In genomic region chr1:67701876-67702275, GRCh38 we compare ENCODE assay signal across 19 cellular contexts. TPM values are rescaled to one million over a fixed set of nuclear protein-coding genes. Genes with fewer than 3 reads are reported as not detected.
DNase-seq lines count a peak whose midpoint lies in the region; ATAC-seq, FAIRE-seq and TF ChIP-seq lines count a peak whose summit lies in the region.
"Had no signal": no experiment of that assay in that cellular context is flagged by ENCODE, and none has a peak within 500 bp of the region (broad histone marks: within the 10 kb centered on the region; RNA-seq: fewer than 3 reads in every experiment).

No MANE protein-coding gene starts in this region.

- H2BK20ac ChIP-seq in IMR-90 (ENCODE audit: low read depth, low read length), result no peak overlapping the region

- H3K9ac ChIP-seq in HCT116 (ENCODE audit: low read length) (peak overlapping the region; percentile 47; the same call in 1 of the 2 replicates), IMR-90 (ENCODE audit: low read depth, low read length) (no peak overlapping the region), K562 (ENCODE audit: insufficient read depth in 1 of 2, low read depth in 2 of 2, low read length in 2 of 2) (no peak overlapping the region), trophoblast cell (ENCODE audit: low read length) (no peak overlapping the region)
- H3K9ac ChIP-seq: BLaER1 had no signal

- TF ChIP-seq RAD21 in HCT116 (IDR thresholded peaks at IDR 0.05; ENCODE audit: low read depth), result no peak
- TF ChIP-seq RAD21 in IMR-90 (IDR thresholded peaks at IDR 0.05; ENCODE audit: low read length), result no peak
- no peak for TF ChIP-seq RAD21 in K562 (CRISPR knock-in tag; conservative IDR thresholded peaks at IDR 0.05 in 1 of 2, IDR thresholded peaks at IDR 0.05 in 1 of 2)

- H3K79me2 ChIP-seq in HCT116 (ENCODE audit: insufficient read depth, low read length) (no peaks in the 10 kb centered on the region), K562 (ENCODE audit: control insufficient read depth, insufficient read depth, low read length) (no peaks in the 10 kb centered on the region), trophoblast cell (ENCODE audit: control insufficient read depth, insufficient read depth, low read length, poor library complexity) (no peaks in the 10 kb centered on the region)

- H3K9me2 ChIP-seq in HCT116 (ENCODE audit: insufficient read depth), result no peaks in the 10 kb centered on the region

- no peak overlapping the region for H4K91ac ChIP-seq in IMR-90 (ENCODE audit: insufficient read depth, low read depth, low read length)
- no peak overlapping the region for H4K91ac ChIP-seq in trophoblast cell (ENCODE audit: low read depth, low read length)

- H2AK5ac ChIP-seq in IMR-90 (ENCODE audit: low read depth, low read length) (no peak overlapping the region), trophoblast cell (ENCODE audit: low read length) (peak overlapping the region; percentile 35)

- H3K79me1 ChIP-seq in IMR-90 (ENCODE audit: low read depth in 1 of 2, low read length in 2 of 2) (peaks cover 15 to 41% of the 10 kb centered on the region in 2 experiments), trophoblast cell (ENCODE audit: low read length) (peaks cover 10% of the 10 kb centered on the region)

- H3K27ac ChIP-seq in HCT116 (ENCODE audit: low read depth, low read length) (no peak overlapping the region), IMR-90 (ENCODE audit: insufficient read depth, low read length) (no peak overlapping the region), K562 (ENCODE audit: extremely low read depth, low read depth, low read length) (no peak overlapping the region), trophoblast cell (ENCODE audit: low read depth, low read length) (no peak overlapping the region)
- H3K27ac ChIP-seq: BLaER1, C4-2B had no signal

- intact Hi-C loops in HCT116 (cut with micrococcal nuclease), result no loop called here
- intact Hi-C loops in IMR-90 (cut with micrococcal nuclease), result no loop called here
- intact Hi-C loops in K562 (cut with micrococcal nuclease), result no loop called here

- peak overlapping the region; percentile 92 for H2BK12ac ChIP-seq in trophoblast cell (ENCODE audit: low read length)

- H2BK120ac ChIP-seq in IMR-90 (ENCODE audit: low read depth, low read length), result no peak overlapping the region
- peak overlapping the region; percentile 31 for H2BK120ac ChIP-seq in trophoblast cell (ENCODE audit: insufficient read depth, low read length, poor library complexity)

- no peak for TF ChIP-seq CTCF in HCT116 (IDR thresholded peaks at IDR 0.05 in 2 of 3, conservative IDR thresholded peaks at IDR 0.05 in 1 of 3; ENCODE audit: borderline replicate concordance in 1 of 3, insufficient read depth in 1 of 3, low read depth in 2 of 3, low read length in 2 of 3)
- TF ChIP-seq CTCF in IMR-90 (conservative IDR thresholded peaks at IDR 0.05; ENCODE audit: low read depth, low read length), result no peak
- no peak for TF ChIP-seq CTCF in K562 (IDR thresholded peaks at IDR 0.05 in 2 of 3, conservative IDR thresholded peaks at IDR 0.05 in 1 of 3; ENCODE audit: insufficient read depth in 2 of 3, low read depth in 1 of 3, low read length in 3 of 3)

- H3K36me3 ChIP-seq in HCT116 (ENCODE audit: control insufficient read depth in 1 of 2, insufficient read depth in 2 of 2, low read length in 2 of 2), result no peaks in the 10 kb centered on the region
- peaks cover 14% of the 10 kb centered on the region for H3K36me3 ChIP-seq in IMR-90 (ENCODE audit: control insufficient read depth, insufficient read depth, low read length)
- H3K36me3 ChIP-seq in K562 (ENCODE audit: control insufficient read depth, insufficient read depth, low read length), result no peaks in the 10 kb centered on the region
- H3K36me3 ChIP-seq in trophoblast cell (ENCODE audit: control insufficient read depth in 1 of 2, insufficient read depth in 2 of 2, low read length in 2 of 2), result peaks cover 2% of the 10 kb centered on the region in 2 experiments
- no peaks in the 10 kb centered on the region for H3K36me3 ChIP-seq in H7 (replicated peaks; ENCODE audit: control insufficient read depth, insufficient read depth, low read length)

- H3K4ac ChIP-seq in IMR-90 (ENCODE audit: low read depth, low read length) (no peak overlapping the region), trophoblast cell (ENCODE audit: low read depth, low read length) (no peak overlapping the region)

- dilution Hi-C loops in IMR-90 (cut with HindIII; ENCODE audit: low sequenced_read_pairs, unreplicated experiment), result no loop called here

- H3K56ac ChIP-seq in IMR-90 (ENCODE audit: extremely low read depth, insufficient read depth, low read length), result no peak overlapping the region

- DNase-seq in HCT116 (ENCODE audit: low read depth, low spot score) (no peak), IMR-90 (no peak), K562 (ENCODE audit: extremely low read depth in 1 of 4, low spot score in 3 of 4) (no peak), trophoblast cell (no peak), HPDE6-E6E7 (ENCODE audit: extremely low spot score) (no peak), LoVo (ENCODE audit: low spot score) (no peak), H7 (no peak)
- DNase-seq: Caco-2; CD4-positive, CD25-positive, alpha-beta regulatory T cell; CD8-positive, alpha-beta T cell; DMS153; DND-41; GOT3; HCEC 1CT; HFFc6 had no signal

- no peak for TF ChIP-seq POLR2A in HCT116 (IDR thresholded peaks at IDR 0.05; ENCODE audit: borderline replicate concordance, extremely low read depth, insufficient read depth, insufficient read length)
- TF ChIP-seq POLR2A in IMR-90 (IDR thresholded peaks at IDR 0.05; ENCODE audit: low read depth, low read length), result no peak
- no peak for TF ChIP-seq POLR2A in K562 (conservative IDR thresholded peaks at IDR 0.05)

- no peaks in the 10 kb centered on the region for H3K27me3 ChIP-seq in HCT116 (ENCODE audit: insufficient read depth, low read length)
- H3K27me3 ChIP-seq in IMR-90 (ENCODE audit: control insufficient read depth, insufficient read depth, low read length), result no peaks in the 10 kb centered on the region
- no peaks in the 10 kb centered on the region for H3K27me3 ChIP-seq in K562 (ENCODE audit: control insufficient read depth in 2 of 2, insufficient read depth in 2 of 2, low read length in 2 of 2)
- no peaks in the 10 kb centered on the region for H3K27me3 ChIP-seq in trophoblast cell (ENCODE audit: insufficient read depth, low read length)
- no peaks in the 10 kb centered on the region for H3K27me3 ChIP-seq in H7 (ENCODE audit: control insufficient read depth, insufficient read depth, low read length)
- H3K27me3 ChIP-seq: BLaER1 had no signal

- H3K4me1 ChIP-seq in HCT116 (ENCODE audit: control insufficient read depth in 1 of 2, insufficient read depth in 2 of 2, low read length in 2 of 2) (peaks cover 33 to 38% of the 10 kb centered on the region in 2 experiments), IMR-90 (ENCODE audit: control insufficient read depth, insufficient read depth, low read length) (peaks cover 12% of the 10 kb centered on the region), K562 (replicated peaks in 1 of 2; ENCODE audit: control insufficient read depth in 2 of 2, insufficient read depth in 2 of 2, low read length in 2 of 2) (peaks cover 24 to 28% of the 10 kb centered on the region in 2 experiments), trophoblast cell (ENCODE audit: control insufficient read depth in 1 of 2, insufficient read depth in 2 of 2, low read length in 2 of 2) (peaks cover 7 to 11% of the 10 kb centered on the region in 2 experiments)
- H3K4me1 ChIP-seq: BLaER1 had no signal

- H4K5ac ChIP-seq in IMR-90 (ENCODE audit: low read depth, low read length), result peak overlapping the region; percentile 42; the same call in 1 of the 2 replicates

- BruUV-seq in HCT116 (replicated peaks; lab: Mats Ljungman, UMichigan) (no TSS peak), IMR-90 (replicated peaks; lab: Mats Ljungman, UMichigan) (no TSS peak), K562 (replicated peaks; lab: Mats Ljungman, UMichigan) (no TSS peak)

- H3K9me3 ChIP-seq in HCT116 (ENCODE audit: control insufficient read depth in 1 of 2, insufficient read depth in 1 of 2, low read depth in 1 of 2, low read length in 2 of 2) (no peaks in the 10 kb centered on the region), IMR-90 (ENCODE audit: control insufficient read depth, insufficient read depth, low read length) (no peaks in the 10 kb centered on the region), K562 (replicated peaks; ENCODE audit: control insufficient read depth, insufficient read depth, low read depth, low read length) (no peaks in the 10 kb centered on the region), trophoblast cell (ENCODE audit: insufficient read depth, low read depth, low read length) (no peaks in the 10 kb centered on the region)
- H3K9me3 ChIP-seq: BLaER1, Caco-2 had no signal

- H3K23ac ChIP-seq in IMR-90 (ENCODE audit: low read depth, low read length), result no peak overlapping the region
- H3K23ac ChIP-seq in trophoblast cell (ENCODE audit: low read length), result no peak overlapping the region

- no peak for FAIRE-seq in K562 (lab: Jason Lieb, UNC)
- FAIRE-seq: G401.6, GM12892 had no signal

- H2AFZ ChIP-seq in HCT116 (ENCODE audit: low read depth, low read length, poor library complexity, severe bottlenecking) (no peak overlapping the region), IMR-90 (replicated peaks; ENCODE audit: low read length, poor library complexity) (no peak overlapping the region), K562 (ENCODE audit: low read depth, low read length) (no peak overlapping the region), trophoblast cell (ENCODE audit: insufficient read depth, low read length, poor library complexity) (no peak overlapping the region)

- H3K9me1 ChIP-seq in IMR-90 (ENCODE audit: insufficient read depth, low read length) (peaks cover 21% of the 10 kb centered on the region), K562 (ENCODE audit: control insufficient read depth, insufficient read depth, low read length) (no peaks in the 10 kb centered on the region)

- H4K12ac ChIP-seq in trophoblast cell (ENCODE audit: low read depth, low read length), result no peak overlapping the region

- H3K14ac ChIP-seq in IMR-90 (replicated peaks; ENCODE audit: low read depth, low read length) (no peak overlapping the region), trophoblast cell (ENCODE audit: low read length) (no peak overlapping the region)

- no CpG with 5 or more reads among the region's 2 CpGs for WGBS in IMR-90 (ENCODE audit: extremely low coverage in 2 of 2, insufficient read length in 1 of 2), 2 experiments
- WGBS in K562 (ENCODE audit: insufficient coverage, low coverage, missing lambda C conversion rate), result 74% methylated on average over 2 of the region's 2 CpGs
- WGBS in trophoblast cell (ENCODE audit: extremely low coverage, insufficient coverage, insufficient read length), result no CpG with 5 or more reads among the region's 2 CpGs

- POLR2A ChIA-PET in HCT116 (lab: Charles Lee), result interaction anchor here (1.3 to 3.8 kb wide), 2 partner anchors 15 to 58 kb away, joined by 3 to 50 read pairs; partner anchors contain the start of gene GADD45A
- POLR2A ChIA-PET in IMR-90 (lab: Charles Lee; ENCODE audit: unreplicated experiment), result interaction anchor here (1.0 kb wide), 1 partner anchor 17 kb away, joined by 6 read pairs; no protein-coding TSS in a partner anchor
- POLR2A ChIA-PET in K562 (lab: Yijun Ruan, JAX), result interaction anchor here (1.0 to 2.1 kb wide), 3 partner anchors 13 to 17 kb away, joined by 5 to 12 read pairs (median 7); no protein-coding TSS in a partner anchor

- H2AK9ac ChIP-seq in IMR-90 (replicated peaks; ENCODE audit: low read depth, low read length, poor library complexity), result no peak overlapping the region

- no peak overlapping the region for H2BK5ac ChIP-seq in IMR-90 (ENCODE audit: low read depth, low read length, poor library complexity, severe bottlenecking)
- no peak overlapping the region for H2BK5ac ChIP-seq in trophoblast cell (ENCODE audit: low read depth, low read length, poor library complexity)

- RAD21 ChIA-PET in HCT116 (lab: Charles Lee; ENCODE audit: low non-redundant PET in 1 of 2, low total read pairs in 2 of 2, uncharacterized antibody in 2 of 2, unreplicated experiment in 2 of 2), result no interaction called here

- H4K8ac ChIP-seq in IMR-90 (ENCODE audit: low read depth in 2 of 2, low read length in 2 of 2) (no peak overlapping the region), trophoblast cell (ENCODE audit: low read depth, low read length) (no peak overlapping the region)

- CTCF ChIA-PET in HCT116 (lab: Charles Lee), result interaction anchor here (2.6 to 3.0 kb wide), 2 partner anchors 9 to 58 kb away, joined by 12 to 17 read pairs; no protein-coding TSS in a partner anchor
- CTCF ChIA-PET in IMR-90 (lab: Yijun Ruan, JAX), result interaction anchor here (1.5 kb wide), 1 partner anchor 11 kb away, joined by 3 read pairs; no protein-coding TSS in a partner anchor
- CTCF ChIA-PET in K562 (lab: Yijun Ruan, JAX; ENCODE audit: low intra/inter-chr PET ratio), result no interaction called here

- peak overlapping the region; percentile 61 for H3K4me2 ChIP-seq in HCT116 (ENCODE audit: low read length)
- no peak overlapping the region for H3K4me2 ChIP-seq in IMR-90 (ENCODE audit: low read depth, low read length)
- no peak overlapping the region for H3K4me2 ChIP-seq in K562 (ENCODE audit: insufficient read depth, low read length)
- no peak overlapping the region for H3K4me2 ChIP-seq in trophoblast cell (ENCODE audit: low read length)
- H3K4me2 ChIP-seq: BLaER1 had no signal

- in situ Hi-C loops in IMR-90 (cut with MboI; ENCODE audit: low sequenced_read_pairs) (no loop called here), K562 (cut with MboI) (no loop called here)

- H3K4me3 ChIP-seq in HCT116 (replicated peaks in 1 of 2; ENCODE audit: low read depth in 1 of 2, low read length in 2 of 2) (no peak overlapping the region), IMR-90 (ENCODE audit: insufficient read depth, low read depth, low read length) (no peak overlapping the region), K562 (no peak overlapping the region), trophoblast cell (ENCODE audit: low read depth, low read length) (no peak overlapping the region), H7 (ENCODE audit: insufficient read depth, low read depth, low read length) (no peak overlapping the region)
- H3K4me3 ChIP-seq: BLaER1 had no signal

- ATAC-seq in HCT116 (no peak), IMR-90 (ENCODE audit: low read depth) (no peak), K562 (no peak)
- ATAC-seq: CD8-positive, alpha-beta T cell had no signal

- TF ChIP-seq EP300 in K562 (IDR thresholded peaks at IDR 0.05; ENCODE audit: low read length), result no peak

- H3K18ac ChIP-seq in IMR-90 (ENCODE audit: low read depth, low read length) (0 out of 2 replicates have a peak overlapping the region, but pooled peaks have one; percentile 39), trophoblast cell (ENCODE audit: low read length) (no peak overlapping the region)

- H2BK15ac ChIP-seq in IMR-90 (ENCODE audit: low read depth, low read length), result no peak overlapping the region

- no peaks in the 10 kb centered on the region for H4K20me1 ChIP-seq in HCT116 (ENCODE audit: insufficient read depth)
- no peaks in the 10 kb centered on the region for H4K20me1 ChIP-seq in IMR-90 (ENCODE audit: insufficient read depth, low read length)
- H4K20me1 ChIP-seq in K562 (replicated peaks; ENCODE audit: control insufficient read depth, insufficient read depth, low read length), result no peaks in the 10 kb centered on the region
- H4K20me1 ChIP-seq: BLaER1 had no signal

RNA-seq across cellular contexts. Expression of gene GADD45A, which starts 16.9 kb away (rescaled TPM):
- total RNA-seq in HCT116 (2021; ENCODE audit: unreplicated experiment) (105 TPM), IMR-90 (2012; rRNA removed) (10.9 and 16.7 TPM in 2 replicates), K562 (2014; rRNA removed) (124 and 128 TPM in 2 replicates), K562 (2014; rRNA removed; fragmentation: Illumina TruSeq; extraction: Trizol) (47.2 and 53.9 TPM in 2 replicates), K562 (2015; rRNA removed; fragmentation: Illumina TruSeq; extraction: Trizol) (35.6 and 36.3 TPM in 2 replicates), K562 (2021) (131 and 156 TPM in 2 replicates)
- 158 and 173 TPM in 2 replicates for polyA plus RNA-seq in HCT116 (2012)
- polyA plus RNA-seq in IMR-90 (2012; rRNA removed) (114 and 129 TPM in 2 replicates), K562 (2011; rRNA removed) (62.1 and 67.7 TPM in 2 replicates), K562 (2014; fragmentation: Illumina TruSeq; extraction: Trizol) (70.7 and 71.9 TPM in 2 replicates), K562 (2014; fragmentation: Nextera tagmentation; extraction: Ambion mirVana) (10 to 100 TPM; 21.3 to 22.4 TPM), K562 (2014; rRNA removed) (118 and 142 TPM in 2 replicates)
- polyA plus RNA-seq in IMR-90 (2012; cell fraction: cytosol; rRNA removed), result 128 and 171 TPM in 2 replicates
- 210 and 388 TPM in 2 replicates for polyA plus RNA-seq in IMR-90 (2012; cell fraction: nucleus; rRNA removed; ENCODE audit: low replicate concordance)
- total RNA-seq in K562 (2011; cell fraction: chromatin; rRNA removed; ENCODE audit: low replicate concordance), result 90.8 and 102 TPM in 2 replicates
- 107 and 116 TPM in 2 replicates for total RNA-seq in K562 (2011; cell fraction: nucleolus; rRNA removed)
- total RNA-seq in K562 (2011; cell fraction: nucleoplasm; rRNA removed), result 70.0 and 72.2 TPM in 2 replicates
- polyA plus RNA-seq in K562 (2011; cell fraction: cytosol; rRNA removed), result 70.5 and 81.1 TPM in 2 replicates
- 121 and 179 TPM in 2 replicates for polyA plus RNA-seq in K562 (2011; cell fraction: nucleus; rRNA removed)
- polyA plus RNA-seq in K562 (2012), result 105 and 115 TPM in 2 replicates
- 20.1 and 28.5 TPM in 2 replicates for polyA minus RNA-seq in K562 (2011; rRNA and poly(A)+ RNA removed)
- 39.4 and 64.1 TPM in 2 replicates for polyA minus RNA-seq in K562 (2011; cell fraction: cytosol; rRNA and poly(A)+ RNA removed)
- polyA minus RNA-seq in K562 (2011; cell fraction: nucleus; rRNA and poly(A)+ RNA removed), result 113 and 146 TPM in 2 replicates
- 81.0 and 84.6 TPM in 2 replicates for polyA plus RNA-seq in trophoblast cell (2013)
- 18.3 TPM in 2 replicates for total RNA-seq in H7 (2014; rRNA removed; shearing (Covaris generic))
